In the genomic region with DNA sequence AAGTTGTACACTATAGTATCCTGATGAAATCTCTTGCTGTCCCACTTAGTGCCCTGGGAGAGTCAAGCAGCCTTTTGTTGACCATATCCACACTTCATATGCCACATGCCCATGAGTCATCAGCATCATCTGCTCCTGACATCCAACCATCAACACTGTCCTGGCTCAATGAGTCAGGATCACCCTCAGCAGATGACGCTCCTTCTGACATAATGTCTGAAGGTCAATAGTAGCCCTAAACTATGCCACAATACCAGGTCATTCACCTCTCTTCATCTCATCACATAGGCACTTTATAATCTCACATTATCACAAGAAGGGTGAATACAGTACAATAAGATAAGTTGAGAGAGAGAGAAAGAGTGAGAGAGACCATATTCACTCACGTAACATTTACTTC, we compare ENCODE assay signal across 13 cellular contexts.
DNase-seq lines count a peak whose midpoint lies in the region; ATAC-seq and TF ChIP-seq lines count a peak whose summit lies in the region.
"Had no signal": no experiment of that assay in that cellular context is flagged by ENCODE, and none has a peak within 500 bp of the region (broad histone marks: within the 10 kb centered on the region; RNA-seq: fewer than 3 reads in every experiment).

No MANE protein-coding gene starts in this region.

- H3K4me3 ChIP-seq in choroid plexus epithelial cell (ENCODE audit: low read depth, low read length) (no peak overlapping the region), mucosa of descending colon (no peak overlapping the region)
- H3K4me3 ChIP-seq: stomach had no signal

- no peaks in the 10 kb centered on the region for H3K4me1 ChIP-seq in mucosa of descending colon (ENCODE audit: low read depth)
- H3K4me1 ChIP-seq: stomach had no signal

- intact Hi-C loops in mucosa of descending colon (cut with DNase I, micrococcal nuclease) = no loop called here

- peak; percentile 90 for ATAC-seq in mucosa of descending colon
- ATAC-seq in HG03342 (IDR thresholded peaks at IDR 0.05; ENCODE audit: unreplicated experiment) = no peak
- ATAC-seq in stimulated activated naive CD8-positive, alpha-beta T cell treated with anti-CD3 and anti-CD28 coated beads, Interleukin-15, Interleukin-2, amounts not matched to agents 100 U/mL and 50 U/mL, for 24 hours = no peak
- ATAC-seq: CD8-positive, alpha-beta T cell had no signal

- H3K9me3 ChIP-seq in mucosa of descending colon = no peaks in the 10 kb centered on the region
- H3K9me3 ChIP-seq: stomach had no signal

- DNase-seq in COLO668 (lab: John Stamatoyannopoulos, UW; ENCODE audit: unreplicated experiment) = peak; percentile 26
- DNase-seq in NCI-H226 = peak; percentile 10
- DNase-seq in choroid plexus epithelial cell (ENCODE audit: low read depth) = peak; percentile 86
- DNase-seq in mucosa of descending colon = no peak
- no peak for DNase-seq in mucosa of gallbladder (ENCODE audit: low spot score)
- DNase-seq in NAMALWA (ENCODE audit: low spot score) = no peak
- DNase-seq in stimulated activated naive CD8-positive, alpha-beta T cell treated with anti-CD3 and anti-CD28 coated beads, Interleukin-15, Interleukin-2, amounts not matched to agents 100 U/mL and 50 U/mL, for 24 hours = no peak
- DNase-seq: CD8-positive, alpha-beta T cell; central memory CD4-positive, alpha-beta T cell; hippocampal formation; stomach; T-helper 2 cell had no signal

- no peak for TF ChIP-seq CTCF in choroid plexus epithelial cell (conservative IDR thresholded peaks at IDR 0.05; ENCODE audit: low read depth, low read length)
- no peak for TF ChIP-seq CTCF in mucosa of descending colon (IDR thresholded peaks at IDR 0.05)

- H3K36me3 ChIP-seq in mucosa of descending colon (ENCODE audit: low read depth) = no peaks in the 10 kb centered on the region
- H3K36me3 ChIP-seq: stomach had no signal

Comparison
In these comparisons a context has a peak if more than half of its experiments do, and no peak if none do; other contexts are left out.
1. DNase-seq: peak in COLO668 (single experiment), NCI-H226 (single experiment) and choroid plexus epithelial cell (single experiment); none in mucosa of descending colon (0 of 3), mucosa of gallbladder (single experiment), NAMALWA (single experiment) and stimulated activated naive CD8-positive, alpha-beta T cell treated with anti-CD3 and anti-CD28 coated beads, Interleukin-15, Interleukin-2, amounts not matched to agents 100 U/mL and 50 U/mL, for 24 hours (single experiment).